1 cellular context compared by ENCODE assay signal in genomic region chr2:179787601-179788000, GRCh38.
TF ChIP-seq lines count a peak whose summit lies in the region.

No MANE protein-coding gene starts in this region.

TF ChIP-seq in K562, 482 proteins besides CTCF, POLR2A, EP300 and RAD21 (continued from another document and continues in another):
- TF ChIP-seq DEAF1 (CRISPR knock-in tag; IDR thresholded peaks at IDR 0.05) = no peak
- no peak for TF ChIP-seq TAF1 (IDR thresholded peaks at IDR 0.05; ENCODE audit: control insufficient read depth, extremely low read depth, insufficient read depth, low read length, severe bottlenecking)
- TF ChIP-seq MTA1 (IDR thresholded peaks at IDR 0.05; ENCODE audit: borderline replicate concordance) = 0 out of 2 replicates have a peak, but pooled peaks have one; percentile 47
- TF ChIP-seq SMARCA4 (IDR thresholded peaks at IDR 0.05) = peak; percentile 68
- peak; percentile 73; the same call in 1 of the 2 replicates for TF ChIP-seq DMBX1 (CRISPR knock-in tag; IDR thresholded peaks at IDR 0.05; ENCODE audit: borderline replicate concordance)
- TF ChIP-seq POLR2G (IDR thresholded peaks at IDR 0.05; ENCODE audit: low read depth, low read length) = no peak
- TF ChIP-seq ZNF79 (CRISPR knock-in tag; IDR thresholded peaks at IDR 0.05; ENCODE audit: low read depth) = no peak
- no peak for TF ChIP-seq HCFC1 (IDR thresholded peaks at IDR 0.05; ENCODE audit: low read depth, low read length)
- TF ChIP-seq C11orf30 (IDR thresholded peaks at IDR 0.05; ENCODE audit: low read depth) = no peak
- no peak for TF ChIP-seq ZNF785 (CRISPR knock-in tag; IDR thresholded peaks at IDR 0.05)
- TF ChIP-seq ZNF318 (IDR thresholded peaks at IDR 0.05; ENCODE audit: borderline replicate concordance in 1 of 2, low read depth in 1 of 2) = no peak
- no peak for TF ChIP-seq HMBOX1 (IDR thresholded peaks at IDR 0.05)
- no peak for TF ChIP-seq MXD1 (CRISPR knock-in tag; IDR thresholded peaks at IDR 0.05; ENCODE audit: borderline replicate concordance, poor library complexity, severe bottlenecking)
- TF ChIP-seq NELFE (IDR thresholded peaks at IDR 0.05; ENCODE audit: insufficient read depth, insufficient read length) = no peak
- no peak for TF ChIP-seq MCM2 (IDR thresholded peaks at IDR 0.05; ENCODE audit: low read depth)
- no peak for TF ChIP-seq ZNF143 (CRISPR knock-in tag; IDR thresholded peaks at IDR 0.05)
- peak in 1 of 2 experiments; percentile 34; a peak in 1 of 4 replicates for TF ChIP-seq HDAC1 (IDR thresholded peaks at IDR 0.05)
- TF ChIP-seq MNT (conservative IDR thresholded peaks at IDR 0.05) = peak in 1 of 2 experiments; percentile 35; a peak in 1 of 4 replicates
- no peak for TF ChIP-seq CHD1 (IDR thresholded peaks at IDR 0.05; ENCODE audit: low read length)
- TF ChIP-seq FOXO4 (CRISPR knock-in tag; IDR thresholded peaks at IDR 0.05) = no peak
- peak in 1 of 2 experiments; percentile 60; a peak in 1 of 4 replicates for TF ChIP-seq ZMIZ1 (IDR thresholded peaks at IDR 0.05; ENCODE audit: low read depth in 2 of 2, low read length in 2 of 2)
- 0 out of 4 replicates have a peak, but pooled peaks of 1 of the 2 experiments have one; percentile 9 for TF ChIP-seq TEAD1 (CRISPR knock-in tag; IDR thresholded peaks at IDR 0.05)
- no peak for TF ChIP-seq HIVEP1 (CRISPR knock-in tag; IDR thresholded peaks at IDR 0.05)
- no peak for TF ChIP-seq CBX8 (IDR thresholded peaks at IDR 0.05; ENCODE audit: borderline replicate concordance, extremely low read depth, low read depth, low read length, poor library complexity, severe bottlenecking)
- no peak for TF ChIP-seq ELK1 (CRISPR knock-in tag; IDR thresholded peaks at IDR 0.05)
- TF ChIP-seq HNRNPH1 (optimal IDR thresholded peaks at IDR 0.05; ENCODE audit: low read depth, low read length) = no peak
- peak; percentile 92 for TF ChIP-seq ARID1B (IDR thresholded peaks at IDR 0.05)
- no peak for TF ChIP-seq VEZF1 (CRISPR knock-in tag; IDR thresholded peaks at IDR 0.05)
- TF ChIP-seq MYBL2 (IDR thresholded peaks at IDR 0.05; ENCODE audit: low read depth) = 0 out of 2 replicates have a peak, but pooled peaks have one; percentile 37
- TF ChIP-seq MYBL2 (CRISPR knock-in tag; IDR thresholded peaks at IDR 0.05; ENCODE audit: borderline replicate concordance) = no peak
- TF ChIP-seq ZNF316 (IDR thresholded peaks at IDR 0.05) = no peak
- no peak for TF ChIP-seq ZNF431 (CRISPR knock-in tag; IDR thresholded peaks at IDR 0.05)
- TF ChIP-seq CREB1 (IDR thresholded peaks at IDR 0.05) = peak; percentile 15; the same call in 1 of the 2 replicates
- TF ChIP-seq CREB1 (CRISPR knock-in tag; IDR thresholded peaks at IDR 0.05) = no peak
- TF ChIP-seq RBM17 (IDR thresholded peaks at IDR 0.05; ENCODE audit: borderline replicate concordance, low read depth, low read length) = no peak
- TF ChIP-seq EP400 (IDR thresholded peaks at IDR 0.05) = 0 out of 2 replicates have a peak, but pooled peaks have one; percentile 2
- TF ChIP-seq SMAD4 (CRISPR knock-in tag; conservative IDR thresholded peaks at IDR 0.05) = 0 out of 2 replicates have a peak, but pooled peaks have one; percentile 46
- TF ChIP-seq ZNF707 (CRISPR knock-in tag; conservative IDR thresholded peaks at IDR 0.05) = no peak
- TF ChIP-seq MTA2 (IDR thresholded peaks at IDR 0.05; ENCODE audit: low read depth) = peak; percentile 89
- peak; percentile 79 for TF ChIP-seq PHB2 (IDR thresholded peaks at IDR 0.05; ENCODE audit: low read depth)
